ENCODE assay signal across 8 cellular contexts in the genomic region with DNA sequence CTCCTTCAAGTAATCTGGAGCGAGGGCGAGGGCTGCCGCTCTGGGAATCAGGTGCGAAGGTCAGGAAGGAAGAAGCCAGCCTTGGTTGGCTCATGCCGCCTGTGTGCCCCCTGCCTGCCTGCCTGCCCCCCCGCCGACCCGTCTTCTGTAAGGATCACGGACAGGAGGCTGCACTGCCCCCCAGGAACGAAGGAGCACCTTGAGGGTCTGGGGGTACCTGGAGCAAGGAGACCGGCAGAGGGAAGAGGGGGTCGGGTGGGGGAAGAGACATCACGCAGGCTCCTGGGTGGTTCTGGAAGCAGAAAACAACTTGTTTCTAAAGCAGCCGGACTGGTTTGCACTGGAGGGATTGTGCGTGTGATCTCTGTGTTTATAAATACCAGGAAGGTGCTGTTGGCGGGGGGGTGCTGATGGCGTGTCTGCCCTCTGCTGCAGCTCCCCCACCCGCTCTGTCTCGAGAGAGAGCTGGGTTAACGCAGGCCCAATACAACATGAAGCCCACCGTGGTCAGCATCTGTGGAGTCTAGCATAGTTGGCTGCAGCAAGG. TPM values are rescaled to one million over a fixed set of nuclear protein-coding genes. Genes with fewer than 3 reads are reported as not detected.
DNase-seq lines count a peak whose midpoint lies in the region; ATAC-seq and TF ChIP-seq lines count a peak whose summit lies in the region.

No MANE protein-coding gene starts in this region.

- TF ChIP-seq CTCF in Caco-2 (IDR thresholded peaks at IDR 0.05; ENCODE audit: insufficient read depth in 1 of 2, low read depth in 1 of 2, low read length in 1 of 2, severe bottlenecking in 1 of 2, unreplicated experiment in 1 of 2): no peak

- H3K4me1 Mint-ChIP-seq in Caco-2 (ENCODE audit: low read depth, unreplicated experiment): peaks cover 4% of the 10 kb centered on the region

- CTCF ChIA-PET in Caco-2 (lab: Charles Lee): no interaction called here

- peak overlapping the region; percentile 99 for H3K27ac ChIP-seq in muscle layer of duodenum (ENCODE audit: low read length)

- no peak overlapping the region for H3K27ac Mint-ChIP-seq in Caco-2 (ENCODE audit: unreplicated experiment)

- no peaks in the 10 kb centered on the region for H3K9me3 ChIP-seq in Caco-2
- no peaks in the 10 kb centered on the region for H3K9me3 ChIP-seq in endocrine pancreas (ENCODE audit: control insufficient read depth, low read length)
- no peaks in the 10 kb centered on the region for H3K9me3 ChIP-seq in muscle layer of duodenum (ENCODE audit: control insufficient read depth in 1 of 2, low read length in 2 of 2)

- ATAC-seq in GM18511 (IDR thresholded peaks at IDR 0.05; ENCODE audit: unreplicated experiment) (no peak), HG02852 (IDR thresholded peaks at IDR 0.05; ENCODE audit: unreplicated experiment) (no peak), GM21825 (IDR thresholded peaks at IDR 0.05; ENCODE audit: unreplicated experiment) (no peak)

- no peaks in the 10 kb centered on the region for H3K9me3 Mint-ChIP-seq in Caco-2 (ENCODE audit: unreplicated experiment)

- peaks cover 36% of the 10 kb centered on the region for H3K36me3 Mint-ChIP-seq in Caco-2 (ENCODE audit: insufficient read depth, unreplicated experiment)

- H3K4me3 ChIP-seq in Caco-2 (ENCODE audit: low read depth, low read length): peak overlapping the region; percentile 69
- H3K4me3 ChIP-seq in endocrine pancreas (ENCODE audit: control insufficient read depth, insufficient read depth, low read length): peak overlapping the region; percentile 68
- H3K4me3 ChIP-seq in muscle layer of duodenum (ENCODE audit: low read depth in 1 of 2, low read length in 2 of 2): peak overlapping the region; percentile 81 to 96

- POLR2A ChIA-PET in Caco-2 (lab: Charles Lee): interaction anchor here (0.6 kb wide), 2 partner anchors 144 to 684 kb away, joined by 3 to 5 read pairs; no protein-coding TSS in a partner anchor

- DNase-seq in Caco-2 (peak; percentile 62 to 64), NCI-H345 treated with DMSO at 0.1 percent for 48 hours (lab: John Stamatoyannopoulos, UW; ENCODE audit: unreplicated experiment) (peak; percentile 39)
- no peak for DNase-seq in effector CD4-positive, alpha-beta T cell

- H3K27me3 ChIP-seq in Caco-2 (replicated peaks; ENCODE audit: control insufficient read depth, insufficient read depth, low read length): no peaks in the 10 kb centered on the region
- no peaks in the 10 kb centered on the region for H3K27me3 ChIP-seq in endocrine pancreas (ENCODE audit: control insufficient read depth, insufficient read depth, low read length)
- H3K27me3 ChIP-seq in muscle layer of duodenum (ENCODE audit: low read depth, low read length): no peaks in the 10 kb centered on the region

- BruUV-seq in Caco-2 (replicated peaks; lab: Mats Ljungman, UMichigan): TSS peak; percentile 6

- H3K36me3 ChIP-seq in Caco-2 (ENCODE audit: control insufficient read depth, insufficient read depth, low read length): peaks cover 14% of the 10 kb centered on the region; the same call in 1 of the 2 replicates
- no peaks in the 10 kb centered on the region for H3K36me3 ChIP-seq in endocrine pancreas (ENCODE audit: control insufficient read depth, insufficient read depth, low read length)
- H3K36me3 ChIP-seq in muscle layer of duodenum (ENCODE audit: control insufficient read depth in 1 of 2, insufficient read depth in 2 of 2, low read length in 2 of 2): peaks cover 17 to 43% of the 10 kb centered on the region in 2 donors

- no peaks in the 10 kb centered on the region for H3K27me3 Mint-ChIP-seq in Caco-2 (ENCODE audit: insufficient read depth, unreplicated experiment)

- H3K4me3 Mint-ChIP-seq in Caco-2 (ENCODE audit: unreplicated experiment): no peak overlapping the region

- H3K4me1 ChIP-seq in Caco-2: peaks cover 33% of the 10 kb centered on the region
- no peaks in the 10 kb centered on the region for H3K4me1 ChIP-seq in endocrine pancreas (ENCODE audit: control insufficient read depth, insufficient read depth, low read length)
- H3K4me1 ChIP-seq in muscle layer of duodenum (ENCODE audit: control insufficient read depth in 1 of 2, insufficient read depth in 2 of 2, low read length in 2 of 2): peaks cover 20 to 21% of the 10 kb centered on the region in 2 donors

- intact Hi-C loops in Caco-2 (cut with micrococcal nuclease; ENCODE audit: unreplicated experiment): loop anchor here (2.0 to 10.0 kb wide), 5 partner anchors 327 to 642 kb away; a partner anchor contains a TSS

- H3K9ac ChIP-seq in endocrine pancreas (ENCODE audit: control insufficient read depth, insufficient read depth, low read length): peak overlapping the region; percentile 60

RNA-seq across cellular contexts. Expression of a gene that starts 1.7 kb away (rescaled TPM):
- total RNA-seq in Caco-2 (2022): 64.6 and 70.7 TPM in 2 replicates
